9 cellular contexts compared by ENCODE assay signal in the genomic region with DNA sequence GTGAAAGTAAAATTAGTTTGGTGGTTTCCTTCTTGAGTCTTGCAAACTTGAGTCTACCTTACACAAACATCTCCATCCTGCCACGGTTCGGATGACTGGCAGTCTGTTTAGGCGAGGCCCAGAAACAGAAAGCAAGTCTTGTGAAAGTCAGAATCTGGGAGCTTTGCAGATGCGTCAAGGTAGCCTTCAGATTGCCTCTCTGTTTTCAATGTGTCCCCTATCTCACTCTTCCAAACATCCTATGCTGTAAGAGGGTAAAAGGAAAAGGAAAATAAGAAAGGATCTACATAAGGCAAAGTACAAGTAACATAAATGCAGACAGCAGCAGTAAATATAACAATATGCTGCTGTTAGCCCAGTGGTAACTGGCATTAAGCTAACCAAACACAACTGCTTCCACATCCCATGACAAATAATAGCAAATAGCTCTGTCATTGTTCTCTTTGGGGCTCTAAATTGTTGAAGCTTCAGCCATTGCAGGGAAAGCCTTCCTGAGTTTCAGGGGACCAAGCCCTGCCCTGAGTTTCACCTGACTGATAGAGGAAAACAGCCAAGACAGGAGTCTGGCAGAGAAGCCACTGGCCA. TPM values are rescaled to one million over a fixed set of nuclear protein-coding genes. Genes with fewer than 3 reads are reported as not detected.
DNase-seq lines count a peak whose midpoint lies in the region; ATAC-seq and TF ChIP-seq lines count a peak whose summit lies in the region.
"Had no signal": no experiment of that assay in that cellular context is flagged by ENCODE, and none has a peak within 500 bp of the region (broad histone marks: within the 10 kb centered on the region; RNA-seq: fewer than 3 reads in every experiment).

No MANE protein-coding gene starts in this region.

- H3K27ac ChIP-seq in sigmoid colon, result peak overlapping the region; percentile 54 to 82 (median 68)
- H3K27ac ChIP-seq: SK-N-MC had no signal

- WGBS in sigmoid colon, 2 donors, result 5 to 21% methylated on average over 4 of the region's 4 CpGs

- peak; percentile 84 for ATAC-seq in GM18870 (IDR thresholded peaks at IDR 0.05; ENCODE audit: unreplicated experiment)
- peak; percentile 85 for ATAC-seq in HG03025 (IDR thresholded peaks at IDR 0.05; ENCODE audit: low FRiP score, unreplicated experiment)
- ATAC-seq in activated CD4-positive, CD25-positive, alpha-beta regulatory T cell treated with anti-CD3 and anti-CD28 coated beads, Interleukin-2, amount 50 U/mL, for 24 hours, result peak; percentile 85 to 91

- no peaks in the 10 kb centered on the region for H3K9me3 ChIP-seq in sigmoid colon

- intact Hi-C loops in sigmoid colon (cut with DNase I), result loop anchor here (5.0 kb wide), 1 partner anchor 72 kb away; no protein-coding TSS in a partner anchor

- no peaks in the 10 kb centered on the region for H3K27me3 ChIP-seq in sigmoid colon

- no peak for TF ChIP-seq POLR2A in sigmoid colon (IDR thresholded peaks at IDR 0.05)

- TF ChIP-seq CTCF in choroid plexus epithelial cell (conservative IDR thresholded peaks at IDR 0.05; ENCODE audit: low read depth, low read length) (no peak), sigmoid colon (IDR thresholded peaks at IDR 0.05) (no peak)

- no peak overlapping the region for H3K4me3 ChIP-seq in choroid plexus epithelial cell (ENCODE audit: low read depth, low read length)
- H3K4me3 ChIP-seq in sigmoid colon, result no peak overlapping the region
- H3K4me3 ChIP-seq: SK-N-MC had no signal

- DNase-seq in choroid plexus epithelial cell (ENCODE audit: low read depth) (peak; percentile 50), sigmoid colon (peak; percentile 67), A172 (ENCODE audit: low spot score) (no peak), NCI-H2196 treated with DMSO at 0.1 percent for 48 hours (lab: John Stamatoyannopoulos, UW; ENCODE audit: unreplicated experiment) (no peak), NCI-H345 (lab: John Stamatoyannopoulos, UW) (no peak)

- no peak for TF ChIP-seq EP300 in sigmoid colon (IDR thresholded peaks at IDR 0.05)

- H3K4me1 ChIP-seq in sigmoid colon, result peaks cover 0 to 82% (median 73%) of the 10 kb centered on the region in 4 donors

- H3K36me3 ChIP-seq in sigmoid colon, result no peaks in the 10 kb centered on the region

RNA-seq across cellular contexts. Expression of a gene that starts 26.2 kb away (rescaled TPM):
- not detected for total RNA-seq in sigmoid colon
- polyA plus RNA-seq in sigmoid colon, result not detected
- total RNA-seq in A172 (2014; rRNA removed; shearing (Covaris generic)), result not detected in 2 replicates

RNA-seq across cellular contexts. Expression of a gene that starts 49.6 kb away (rescaled TPM):
- total RNA-seq in sigmoid colon, result 10 to 100 TPM; 20.8 to 37.4 (median 29.7) TPM
- polyA plus RNA-seq in sigmoid colon, result 10 to 100 TPM; 15.3 to 22.3 (median 19.2) TPM
- 56.0 and 62.8 TPM in 2 replicates for total RNA-seq in A172 (2014; rRNA removed; shearing (Covaris generic))

Comparison
In these comparisons a context has a peak if more than half of its experiments do, and no peak if none do; other contexts are left out.
1. DNase-seq: peak in choroid plexus epithelial cell (single experiment) and sigmoid colon (single experiment); none in A172 (single experiment), NCI-H2196 treated with DMSO at 0.1 percent for 48 hours (single experiment) and NCI-H345 (single experiment).
2. Peak in every context shown above with its lines, with median percentiles within 50 percentile points of each other: ATAC-seq.